27 cellular contexts compared by ENCODE assay signal in the genomic region with DNA sequence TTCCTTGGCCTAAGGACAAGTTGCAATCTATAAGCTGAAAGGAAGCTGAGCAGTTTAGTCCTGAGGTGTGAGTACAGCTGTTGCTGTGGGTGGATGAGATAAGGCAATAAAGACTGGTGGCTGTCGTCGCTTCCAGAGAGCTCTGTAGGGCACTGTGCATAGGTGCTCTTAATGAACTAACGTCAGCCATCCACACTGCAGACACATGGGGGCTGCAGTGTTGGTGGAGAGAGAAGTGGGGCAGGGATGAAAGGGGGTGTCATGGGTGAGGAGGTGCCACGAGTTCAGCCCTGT.
"Had no signal": no experiment of that assay in that cellular context is flagged by ENCODE, and none has a peak within 500 bp of the region (broad histone marks: within the 10 kb centered on the region; RNA-seq: fewer than 3 reads in every experiment).

No MANE protein-coding gene starts in this region.

- H3K36me3 Mint-ChIP-seq: activated naive CD8-positive, alpha-beta T cell treated with anti-CD3 and anti-CD28 coated beads for 36 hours had no signal

- H3K4me1 Mint-ChIP-seq: activated naive CD4-positive, alpha-beta T cell treated with anti-CD3 and anti-CD28 coated beads, Interleukin-2, amount 10 ng/mL, durations not matched to agents 7 days and 5 days; activated naive CD8-positive, alpha-beta T cell treated with anti-CD3 and anti-CD28 coated beads for 36 hours had no signal

- DNase-seq: activated CD4-positive, alpha-beta T cell treated with anti-CD3 and anti-CD28 coated beads, Interleukin-2, amount 50 U/mL, for 1 hour; activated CD4-positive, CD25-positive, alpha-beta regulatory T cell; activated CD8-positive, alpha-beta memory T cell treated with anti-CD3 and anti-CD28 coated beads, Interleukin-2, amount 50 U/mL, for 4 hours; activated CD8-positive, alpha-beta T cell treated with anti-CD3 and anti-CD28 coated beads for 36 hours; activated gamma-delta T cell treated with Interleukin-2 at 50 U/mL for 16 hours; activated naive CD4-positive, alpha-beta T cell treated with anti-CD3 and anti-CD28 coated beads, Interleukin-2, amount 10 ng/mL, durations not matched to agents 7 days and 5 days; activated naive CD8-positive, alpha-beta T cell treated with anti-CD3 and anti-CD28 coated beads for 36 hours; activated T-cell treated with anti-CD3 and anti-CD28 coated beads, Interleukin-2, amount 50 U/mL, for 72 hours; adrenal gland; cerebellar nuclear complex; KG1; MV-4-11; NCI-H1092 treated with DMSO at 0.1 percent for 48 hours; NCI-H1417 treated with DMSO at 0.1 percent for 48 hours; NCI-H1694; NCI-H2029; NCI-H2107; NCI-H2171 treated with DMSO at 0.1 percent for 48 hours; NCI-H226; NCI-H526; NCI-H774; NK-92 treated with Interleukin-12 subunit alpha and Interleukin-12 subunit beta, amount 100 ng/mL, for 24 hours; SHP77; SW 1271 had no signal

- H3K4me3 ChIP-seq: adrenal gland, SJSA1 had no signal

- H3K9me3 ChIP-seq: adrenal gland had no signal

- H3K9me3 Mint-ChIP-seq: activated T-cell treated with anti-CD3 and anti-CD28 coated beads, Interleukin-2, amount 50 U/mL, for 72 hours; activated T-helper 2 cell treated with anti-CD3 and anti-CD28 coated beads, Interferon-gamma antibody, Interleukin-2, Interleukin-4, amounts not matched to agents 10 μg/mL and 5 μg/mL and 100 μg/mL, durations not matched to agents 14 hours and 24 hours and 36 hours had no signal

- H3K36me3 ChIP-seq: adrenal gland, SJSA1 had no signal

- H3K4me3 Mint-ChIP-seq: activated CD8-positive, alpha-beta T cell treated with anti-CD3 and anti-CD28 coated beads for 36 hours; activated naive CD4-positive, alpha-beta T cell treated with anti-CD3 and anti-CD28 coated beads, Interleukin-2, amount 10 ng/mL, durations not matched to agents 7 days and 5 days; activated naive CD8-positive, alpha-beta T cell treated with anti-CD3 and anti-CD28 coated beads for 36 hours; activated T-cell treated with anti-CD3 and anti-CD28 coated beads, Interleukin-2, amount 50 U/mL, for 72 hours had no signal

- ATAC-seq: activated CD8-positive, alpha-beta T cell treated with anti-CD3 and anti-CD28 coated beads for 36 hours; activated T-cell treated with anti-CD3 and anti-CD28 coated beads, Interleukin-2, amount 50 U/mL, for 72 hours; SK-N-SH treated with all-trans-retinoic acid at 6 μM for 48 hours had no signal

- H3K27me3 ChIP-seq: SJSA1 had no signal

- H3K27ac Mint-ChIP-seq: activated CD8-positive, alpha-beta T cell treated with anti-CD3 and anti-CD28 coated beads for 36 hours; activated naive CD4-positive, alpha-beta T cell treated with anti-CD3 and anti-CD28 coated beads, Interleukin-2, amount 10 ng/mL, durations not matched to agents 7 days and 5 days; activated naive CD8-positive, alpha-beta T cell treated with anti-CD3 and anti-CD28 coated beads for 36 hours; activated T-cell treated with anti-CD3 and anti-CD28 coated beads, Interleukin-2, amount 50 U/mL, for 72 hours; activated T-helper 2 cell treated with anti-CD3 and anti-CD28 coated beads, Interferon-gamma antibody, Interleukin-2, Interleukin-4, amounts not matched to agents 10 μg/mL and 5 μg/mL and 100 μg/mL, durations not matched to agents 14 hours and 24 hours and 36 hours had no signal

- H3K27ac ChIP-seq: adrenal gland, SJSA1 had no signal
